In the genomic region with DNA sequence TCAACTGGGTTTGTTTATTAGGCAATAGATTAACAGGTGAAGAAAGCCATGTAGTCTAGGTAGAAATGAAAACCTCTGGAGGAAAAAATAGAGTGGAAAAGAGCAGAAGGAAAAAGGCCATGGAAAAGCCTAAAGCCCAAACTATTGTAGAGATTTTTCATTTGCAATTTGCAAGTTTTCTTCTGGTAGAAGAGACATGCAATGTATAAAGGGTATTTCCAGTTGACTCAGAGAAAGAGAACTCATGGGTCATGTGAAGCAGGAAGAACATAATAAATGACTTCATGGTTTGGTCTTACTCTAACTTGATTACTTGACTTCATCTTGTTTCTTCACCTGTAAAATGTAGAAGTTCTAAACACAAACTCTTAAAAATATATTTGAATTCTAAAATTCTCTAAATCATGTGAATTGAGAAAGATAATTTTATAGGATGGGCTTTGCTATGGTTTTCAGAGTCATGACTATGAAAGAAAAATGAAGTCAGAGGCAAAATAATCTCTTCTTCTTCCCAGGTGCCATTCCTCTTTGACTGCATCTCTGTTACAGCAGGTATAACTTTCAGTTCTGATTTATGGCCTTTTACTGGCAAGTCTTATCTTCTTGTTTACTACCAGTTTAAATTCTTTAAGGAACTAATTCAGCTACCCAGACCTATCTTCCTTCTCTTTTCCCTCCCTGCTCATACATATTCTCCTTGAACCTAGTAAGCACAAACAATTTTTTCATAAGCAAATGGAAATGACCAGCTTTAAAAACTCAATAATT, we compare ENCODE assay signal across 8 cellular contexts. TPM values are rescaled to one million over a fixed set of nuclear protein-coding genes. Genes with fewer than 3 reads are reported as not detected.
DNase-seq lines count a peak whose midpoint lies in the region; ATAC-seq and TF ChIP-seq lines count a peak whose summit lies in the region.

No MANE protein-coding gene starts in this region.

- no peak for TF ChIP-seq CTCF in CD14-positive monocyte (IDR thresholded peaks at IDR 0.05)

- H3K27me3 Mint-ChIP-seq in CD14-positive monocyte (ENCODE audit: low read depth in 3 of 3), result peaks cover 1 to 5% (median 3%) of the 10 kb centered on the region in 3 donors
- H3K27me3 Mint-ChIP-seq in dendritic cell treated with granulocyte-macrophage colony-stimulating factor and Interleukin-4, amounts not matched to agents 40 ng/mL and 50 ng/mL, for 4 days, result no peaks in the 10 kb centered on the region

- H3K27ac Mint-ChIP-seq in CD14-positive monocyte, result peak overlapping the region; percentile 70 to 94 (median 84)
- peak overlapping the region; percentile 83 for H3K27ac Mint-ChIP-seq in dendritic cell treated with granulocyte-macrophage colony-stimulating factor and Interleukin-4, amounts not matched to agents 40 ng/mL and 50 ng/mL, for 4 days

- intact Hi-C loops in CD14-positive monocyte (cut with micrococcal nuclease), result loop anchor here in 1 of 2 donors (5.0 kb wide), 1 partner anchor 106 kb away; a partner anchor contains a TSS
- intact Hi-C loops in dendritic cell treated with granulocyte-macrophage colony-stimulating factor and Interleukin-4, amounts not matched to agents 40 ng/mL and 50 ng/mL, for 4 days (cut with micrococcal nuclease), result no loop called here

- DNase-seq in CD14-positive monocyte (ENCODE audit: low spot score), result no peak
- no peak for DNase-seq in putamen (ENCODE audit: low spot score)
- no peak for DNase-seq in T-helper 9 cell
- no peak for DNase-seq in AG08396 (ENCODE audit: low spot score)

- no peaks in the 10 kb centered on the region for H3K36me3 Mint-ChIP-seq in CD14-positive monocyte
- H3K36me3 Mint-ChIP-seq in dendritic cell treated with granulocyte-macrophage colony-stimulating factor and Interleukin-4, amounts not matched to agents 40 ng/mL and 50 ng/mL, for 4 days (ENCODE audit: low read depth), result no peaks in the 10 kb centered on the region

- H3K4me1 Mint-ChIP-seq in CD14-positive monocyte, result peaks cover 21% of the 10 kb centered on the region
- H3K4me1 Mint-ChIP-seq in dendritic cell treated with granulocyte-macrophage colony-stimulating factor and Interleukin-4, amounts not matched to agents 40 ng/mL and 50 ng/mL, for 4 days (ENCODE audit: low read depth), result peaks cover 34% of the 10 kb centered on the region

- peak; percentile 86 for ATAC-seq in GM19395 (IDR thresholded peaks at IDR 0.05; ENCODE audit: unreplicated experiment)
- peak; percentile 91 for ATAC-seq in HG03135 (IDR thresholded peaks at IDR 0.05; ENCODE audit: unreplicated experiment)
- ATAC-seq in esophagus mucosa, result no peak

- peaks cover 0 to 2% (median 0%) of the 10 kb centered on the region in 7 donors for H3K9me3 Mint-ChIP-seq in CD14-positive monocyte
- H3K9me3 Mint-ChIP-seq in dendritic cell treated with granulocyte-macrophage colony-stimulating factor and Interleukin-4, amounts not matched to agents 40 ng/mL and 50 ng/mL, for 4 days, result no peaks in the 10 kb centered on the region

- H3K4me3 Mint-ChIP-seq in CD14-positive monocyte, result no peak overlapping the region
- no peak overlapping the region for H3K4me3 Mint-ChIP-seq in dendritic cell treated with granulocyte-macrophage colony-stimulating factor and Interleukin-4, amounts not matched to agents 40 ng/mL and 50 ng/mL, for 4 days

RNA-seq across cellular contexts. Expression of a gene that starts 47.8 kb away (rescaled TPM):
- under 1 TPM; 0.40 to 0.55 TPM for polyA plus RNA-seq in CD14-positive monocyte
- 3.3 TPM for total RNA-seq in esophagus mucosa
